Comparison of ENCODE assay signal across 10 cellular contexts in the genomic region with DNA sequence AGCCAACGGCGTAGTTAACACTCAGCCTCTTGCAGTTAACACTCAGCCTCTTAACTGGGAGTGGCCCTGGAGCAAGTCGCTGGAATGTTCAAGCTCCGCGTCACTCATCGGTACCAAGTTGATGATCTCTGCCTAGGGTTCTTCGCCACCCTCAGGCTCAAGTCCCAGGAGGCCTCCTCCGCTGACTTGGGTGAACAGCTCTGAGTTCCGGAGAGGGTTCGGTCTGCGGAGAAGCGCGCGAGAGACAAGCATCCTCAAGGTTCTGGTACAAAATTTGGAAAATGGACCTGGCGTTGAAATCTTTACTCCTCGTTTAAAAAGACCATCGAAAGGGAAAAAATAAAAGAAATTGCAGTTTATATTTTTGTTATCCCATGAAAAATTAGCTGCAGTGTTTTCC. TPM values are rescaled to one million over a fixed set of nuclear protein-coding genes. Genes with fewer than 3 reads are reported as not detected.
DNase-seq lines count a peak whose midpoint lies in the region; ATAC-seq and TF ChIP-seq lines count a peak whose summit lies in the region.
"Had no signal": no experiment of that assay in that cellular context is flagged by ENCODE, and none has a peak within 500 bp of the region (broad histone marks: within the 10 kb centered on the region; RNA-seq: fewer than 3 reads in every experiment).

No MANE protein-coding gene starts in this region.

- ATAC-seq in psoas muscle (no peak), HG02870 (IDR thresholded peaks at IDR 0.05; ENCODE audit: unreplicated experiment) (no peak)

- no peaks in the 10 kb centered on the region for H3K9me3 ChIP-seq in right atrium auricular region
- H3K9me3 ChIP-seq in psoas muscle: no peaks in the 10 kb centered on the region
- H3K9me3 ChIP-seq in tibial artery: no peaks in the 10 kb centered on the region
- H3K9me3 ChIP-seq: sigmoid colon had no signal

- H3K4me1 ChIP-seq in right atrium auricular region (peaks cover 0 to 25% of the 10 kb centered on the region in 2 donors), psoas muscle (peaks cover 4% of the 10 kb centered on the region), tibial artery (peaks cover 0 to 27% (median 24%) of the 10 kb centered on the region in 4 donors)

- no peak overlapping the region for H3K27ac Mint-ChIP-seq in activated naive CD8-positive, alpha-beta T cell
- H3K27ac Mint-ChIP-seq in CD14-positive monocyte: no peak overlapping the region

- POLR2A ChIA-PET in HEK293T (lab: Yijun Ruan, JAX): interaction anchor here (1.0 to 2.1 kb wide), 6 partner anchors 16 to 151 kb away, joined by 3 to 8 read pairs (median 4); a partner anchor contains a TSS

- intact Hi-C loops in psoas muscle (cut with DNase I) (no loop called here), tibial artery (cut with DNase I; ENCODE audit: low total_unique reads) (no loop called here), CD14-positive monocyte (cut with micrococcal nuclease) (no loop called here)

- WGBS in psoas muscle, 3 donors: 19 to 29% (median 21%) methylated on average over 17 of the region's 17 CpGs

- peak overlapping the region; percentile 89 to 98 for H3K27ac ChIP-seq in right atrium auricular region
- no peak overlapping the region for H3K27ac ChIP-seq in psoas muscle
- H3K27ac ChIP-seq in tibial artery: no peak overlapping the region

- H3K36me3 Mint-ChIP-seq in activated naive CD8-positive, alpha-beta T cell: no peaks in the 10 kb centered on the region
- H3K36me3 Mint-ChIP-seq in CD14-positive monocyte: peaks cover 5 to 10% of the 10 kb centered on the region in 2 donors

- H3K9me3 Mint-ChIP-seq in activated naive CD8-positive, alpha-beta T cell (ENCODE audit: low read depth): no peaks in the 10 kb centered on the region
- peaks cover 0 to 19% (median 13%) of the 10 kb centered on the region in 7 donors for H3K9me3 Mint-ChIP-seq in CD14-positive monocyte

- peak overlapping the region; percentile 77 for H3K4me3 Mint-ChIP-seq in activated naive CD8-positive, alpha-beta T cell
- H3K4me3 Mint-ChIP-seq in CD14-positive monocyte: peak overlapping the region in 1 of 2 donors; percentile 89

- H3K4me1 Mint-ChIP-seq in activated naive CD8-positive, alpha-beta T cell (ENCODE audit: low read depth): peaks cover 7% of the 10 kb centered on the region
- peaks cover 21% of the 10 kb centered on the region for H3K4me1 Mint-ChIP-seq in CD14-positive monocyte

- DNase-seq in HEK293T (ENCODE audit: extremely low spot score): peak; percentile 22
- DNase-seq in right atrium auricular region (ENCODE audit: low spot score): no peak
- peak; percentile 48 for DNase-seq in retina
- no peak for DNase-seq in psoas muscle
- DNase-seq in tibial artery: no peak
- DNase-seq in CD14-positive monocyte (ENCODE audit: low spot score): no peak
- DNase-seq: activated effector memory CD4-positive, alpha-beta T cell treated with Interleukin-2 at 50 U/mL for 16 hours; sigmoid colon had no signal

- CTCF ChIA-PET in HEK293T (lab: Yijun Ruan, JAX): interaction anchor here (0.6 kb wide), 2 partner anchors 245 to 492 kb away, joined by 3 to 9 read pairs; no protein-coding TSS in a partner anchor

- H3K27me3 Mint-ChIP-seq in activated naive CD8-positive, alpha-beta T cell: peaks cover 40% of the 10 kb centered on the region
- peaks cover 91 to 98% (median 96%) of the 10 kb centered on the region in 3 donors for H3K27me3 Mint-ChIP-seq in CD14-positive monocyte (ENCODE audit: low read depth in 3 of 3)

- H3K27me3 ChIP-seq in right atrium auricular region (no peaks in the 10 kb centered on the region), psoas muscle (ENCODE audit: insufficient read depth in 3 of 3, low read length in 2 of 3) (peaks cover 0 to 98% (median 30%) of the 10 kb centered on the region in 3 donors), tibial artery (peaks cover 0 to 58% of the 10 kb centered on the region in 2 donors)

- H3K36me3 ChIP-seq in right atrium auricular region: no peaks in the 10 kb centered on the region
- no peaks in the 10 kb centered on the region for H3K36me3 ChIP-seq in psoas muscle (ENCODE audit: insufficient read depth in 1 of 2, low read depth in 1 of 2)
- no peaks in the 10 kb centered on the region for H3K36me3 ChIP-seq in tibial artery
- H3K36me3 ChIP-seq: sigmoid colon had no signal

- H3K4me3 ChIP-seq in right atrium auricular region: peak overlapping the region; percentile 68 to 71
- no peak overlapping the region for H3K4me3 ChIP-seq in psoas muscle
- no peak overlapping the region for H3K4me3 ChIP-seq in tibial artery

- TF ChIP-seq CTCF in right atrium auricular region (IDR thresholded peaks at IDR 0.05): no peak
- no peak for TF ChIP-seq CTCF in psoas muscle (IDR thresholded peaks at IDR 0.05)
- no peak for TF ChIP-seq CTCF in tibial artery (IDR thresholded peaks at IDR 0.05)
- TF ChIP-seq CTCF in CD14-positive monocyte (IDR thresholded peaks at IDR 0.05): no peak

TF ChIP-seq in HEK293T, 16 proteins besides CTCF, POLR2A, EP300 and RAD21:
- no peak for TF ChIP-seq FOXK2 (IDR thresholded peaks at IDR 0.05)
- TF ChIP-seq, protein P1, sequence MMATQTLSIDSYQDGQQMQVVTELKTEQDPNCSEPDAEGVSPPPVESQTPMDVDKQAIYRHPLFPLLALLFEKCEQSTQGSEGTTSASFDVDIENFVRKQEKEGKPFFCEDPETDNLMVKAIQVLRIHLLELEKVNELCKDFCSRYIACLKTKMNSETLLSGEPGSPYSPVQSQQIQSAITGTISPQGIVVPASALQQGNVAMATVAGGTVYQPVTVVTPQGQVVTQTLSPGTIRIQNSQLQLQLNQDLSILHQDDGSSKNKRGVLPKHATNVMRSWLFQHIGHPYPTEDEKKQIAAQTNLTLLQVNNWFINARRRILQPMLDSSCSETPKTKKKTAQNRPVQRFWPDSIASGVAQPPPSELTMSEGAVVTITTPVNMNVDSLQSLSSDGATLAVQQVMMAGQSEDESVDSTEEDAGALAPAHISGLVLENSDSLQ (IDR thresholded peaks at IDR 0.05): peak; percentile 43; the same call in 1 of the 2 replicates

RNA-seq across cellular contexts. Expression of a gene that starts 0.9 kb away (rescaled TPM):
- total RNA-seq in right atrium auricular region (100 to 1,000 TPM; 121 to 229 TPM), psoas muscle (under 1 TPM; 0.25 to 0.49 (median 0.36) TPM)
- polyA plus RNA-seq in psoas muscle (under 1 TPM; 0.10 to 0.26 (median 0.11) TPM), CD14-positive monocyte (not detected)

RNA-seq across cellular contexts. Expression of a gene that starts 49.4 kb away (rescaled TPM):
- total RNA-seq in right atrium auricular region (1 to 10 TPM; 9.3 to 9.6 TPM), psoas muscle (10 to 100 TPM in 2 of 4 donors, 1 to 10 TPM in 2; 8.3 to 11.8 (median 10.1) TPM)
- polyA plus RNA-seq in psoas muscle (10 to 100 TPM in 1 of 3 donors, 1 to 10 TPM in 2; 8.8 to 40.8 (median 9.9) TPM), CD14-positive monocyte (1 to 10 TPM; 5.1 to 5.9 TPM)

Comparison
In these comparisons a context has a peak if more than half of its experiments do, and no peak if none do; other contexts are left out.
1. DNase-seq: peak in HEK293T (single experiment) and retina (single experiment); none in right atrium auricular region (single experiment), psoas muscle (0 of 2), tibial artery (0 of 2) and CD14-positive monocyte (single experiment).
2. H3K27ac ChIP-seq: peak in right atrium auricular region (2 of 2); none in psoas muscle (single experiment) and tibial artery (0 of 2).
3. H3K4me3 ChIP-seq: peak in right atrium auricular region (2 of 2); none in psoas muscle (single experiment) and tibial artery (0 of 2).
4. RNA of a gene that starts 0.9 kb away (total RNA-seq): 121 to 229 TPM in right atrium auricular region; 0.25 to 0.49 TPM in psoas muscle; every median in the first group is over 10 times any median in the second.